ENCODE assay signal across 1 cellular context in genomic region chr4:121696641-121697461, GRCh38.
TF ChIP-seq lines count a peak whose summit lies in the region.

Gene ANXA5, minus strand, starts transcription at chr4:121696980. Its CDS starts 391 bp downstream, at chr4:121696589.

TF ChIP-seq in HepG2, 621 proteins besides CTCF, POLR2A, EP300 and RAD21 (continued from another document and continues in another):
- TF ChIP-seq ZNF687 (CRISPR knock-in tag; IDR thresholded peaks at IDR 0.05) (peak; percentile 80), HMG20A (CRISPR knock-in tag; IDR thresholded peaks at IDR 0.05; ENCODE audit: borderline replicate concordance) (no peak), RARA (CRISPR knock-in tag; IDR thresholded peaks at IDR 0.05) (no peak; the same call in 1 of the 2 replicates), PHB2 (IDR thresholded peaks at IDR 0.05; ENCODE audit: partially characterized antibody) (no peak), IKZF1 (IDR thresholded peaks at IDR 0.05) (no peak), REPIN1 (CRISPR knock-in tag; IDR thresholded peaks at IDR 0.05; ENCODE audit: borderline replicate concordance, low read depth) (peak; percentile 54; the same call in 1 of the 2 replicates), NR3C1 (CRISPR knock-in tag; IDR thresholded peaks at IDR 0.05) (no peak), ZNF510 (CRISPR knock-in tag; IDR thresholded peaks at IDR 0.05; ENCODE audit: low read depth) (0 out of 2 replicates have a peak, but pooled peaks have one; percentile 55), ZNF180 (CRISPR knock-in tag; IDR thresholded peaks at IDR 0.05; ENCODE audit: borderline replicate concordance, low read depth) (no peak), YEATS4 (CRISPR knock-in tag; IDR thresholded peaks at IDR 0.05; ENCODE audit: borderline replicate concordance) (0 out of 2 replicates have a peak, but pooled peaks have one; percentile 60), TFDP2 (CRISPR knock-in tag; IDR thresholded peaks at IDR 0.05) (0 out of 2 replicates have a peak, but pooled peaks have one; percentile 23), ZNF383 (CRISPR knock-in tag; IDR thresholded peaks at IDR 0.05; ENCODE audit: borderline replicate concordance) (0 out of 2 replicates have a peak, but pooled peaks have one; percentile 38), LCORL (IDR thresholded peaks at IDR 0.05) (no peak), LCORL (CRISPR knock-in tag; IDR thresholded peaks at IDR 0.05) (peak; percentile 45; the same call in 1 of the 2 replicates), ZNF44 (CRISPR knock-in tag; IDR thresholded peaks at IDR 0.05) (0 out of 2 replicates have a peak, but pooled peaks have one; percentile 88), MIER2 (CRISPR knock-in tag; IDR thresholded peaks at IDR 0.05) (peak; percentile 80), ARNT2 (CRISPR knock-in tag; IDR thresholded peaks at IDR 0.05; ENCODE audit: low read depth) (0 out of 2 replicates have a peak, but pooled peaks have one; percentile 17), RBM39 (IDR thresholded peaks at IDR 0.05; ENCODE audit: low read depth, low read length, poor library complexity, severe bottlenecking) (peak; percentile 45), CREB3 (CRISPR knock-in tag; IDR thresholded peaks at IDR 0.05) (no peak), ZNF224 (CRISPR knock-in tag; IDR thresholded peaks at IDR 0.05) (no peak), ZNF598 (CRISPR knock-in tag; IDR thresholded peaks at IDR 0.05; ENCODE audit: borderline replicate concordance) (0 out of 2 replicates have a peak, but pooled peaks have one; percentile 40), ZNF607 (CRISPR knock-in tag; IDR thresholded peaks at IDR 0.05; ENCODE audit: borderline replicate concordance) (0 out of 2 replicates have a peak, but pooled peaks have one; percentile 14), ZNF615 (CRISPR knock-in tag; IDR thresholded peaks at IDR 0.05; ENCODE audit: borderline replicate concordance) (0 out of 2 replicates have a peak, but pooled peaks have one; percentile 28), DMAP1 (CRISPR knock-in tag; IDR thresholded peaks at IDR 0.05) (peak; percentile 57), HNRNPUL1 (IDR thresholded peaks at IDR 0.05; ENCODE audit: low read depth, low read length) (no peak), REST (IDR thresholded peaks at IDR 0.05; ENCODE audit: borderline replicate concordance in 1 of 2, low read depth in 1 of 2, low read length in 2 of 2) (peak; percentile 32 to 89), ZNF136 (CRISPR knock-in tag; IDR thresholded peaks at IDR 0.05; ENCODE audit: low read depth) (0 out of 2 replicates have a peak, but pooled peaks have one; percentile 64), ZNF34 (CRISPR knock-in tag; IDR thresholded peaks at IDR 0.05; ENCODE audit: borderline replicate concordance) (peak; percentile 92; the same call in 1 of the 2 replicates), SMAD9 (CRISPR knock-in tag; IDR thresholded peaks at IDR 0.05) (0 out of 2 replicates have a peak, but pooled peaks have one; percentile 69), SKI (IDR thresholded peaks at IDR 0.05; ENCODE audit: partially characterized antibody) (peak; percentile 47), ELF3 (CRISPR knock-in tag; IDR thresholded peaks at IDR 0.05) (0 out of 2 replicates have a peak, but pooled peaks have one; percentile 0), ZSCAN20 (CRISPR knock-in tag; IDR thresholded peaks at IDR 0.05; ENCODE audit: borderline replicate concordance) (peak; percentile 75; the same call in 1 of the 2 replicates), THAP11 (CRISPR knock-in tag; IDR thresholded peaks at IDR 0.05) (0 out of 2 replicates have a peak, but pooled peaks have one; percentile 18), ZNF230 (CRISPR knock-in tag; IDR thresholded peaks at IDR 0.05) (peak; percentile 67; the same call in 1 of the 2 replicates), BCL6 (CRISPR knock-in tag; IDR thresholded peaks at IDR 0.05) (0 out of 2 replicates have a peak, but pooled peaks have one; percentile 7), ZNF552 (CRISPR knock-in tag; IDR thresholded peaks at IDR 0.05; ENCODE audit: borderline replicate concordance) (no peak), CEBPB (IDR thresholded peaks at IDR 0.05; ENCODE audit: borderline replicate concordance, low read depth, low read length) (no peak), SMARCE1 (IDR thresholded peaks at IDR 0.05; ENCODE audit: borderline replicate concordance) (no peak)
- TF ChIP-seq, protein P1, sequence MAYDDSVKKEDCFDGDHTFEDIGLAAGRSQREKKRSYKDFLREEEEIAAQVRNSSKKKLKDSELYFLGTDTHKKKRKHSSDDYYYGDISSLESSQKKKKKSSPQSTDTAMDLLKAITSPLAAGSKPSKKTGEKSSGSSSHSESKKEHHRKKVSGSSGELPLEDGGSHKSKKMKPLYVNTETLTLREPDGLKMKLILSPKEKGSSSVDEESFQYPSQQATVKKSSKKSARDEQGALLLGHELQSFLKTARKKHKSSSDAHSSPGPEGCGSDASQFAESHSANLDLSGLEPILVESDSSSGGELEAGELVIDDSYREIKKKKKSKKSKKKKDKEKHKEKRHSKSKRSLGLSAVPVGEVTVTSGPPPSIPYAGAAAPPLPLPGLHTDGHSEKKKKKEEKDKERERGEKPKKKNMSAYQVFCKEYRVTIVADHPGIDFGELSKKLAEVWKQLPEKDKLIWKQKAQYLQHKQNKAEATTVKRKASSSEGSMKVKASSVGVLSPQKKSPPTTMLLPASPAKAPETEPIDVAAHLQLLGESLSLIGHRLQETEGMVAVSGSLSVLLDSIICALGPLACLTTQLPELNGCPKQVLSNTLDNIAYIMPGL (CRISPR knock-in tag; IDR thresholded peaks at IDR 0.05; ENCODE audit: borderline replicate concordance in 1 of 2, low read depth in 1 of 2), result peak; percentile 3 to 43; a peak in 3 of 4 replicates
- TF ChIP-seq, protein P2, sequence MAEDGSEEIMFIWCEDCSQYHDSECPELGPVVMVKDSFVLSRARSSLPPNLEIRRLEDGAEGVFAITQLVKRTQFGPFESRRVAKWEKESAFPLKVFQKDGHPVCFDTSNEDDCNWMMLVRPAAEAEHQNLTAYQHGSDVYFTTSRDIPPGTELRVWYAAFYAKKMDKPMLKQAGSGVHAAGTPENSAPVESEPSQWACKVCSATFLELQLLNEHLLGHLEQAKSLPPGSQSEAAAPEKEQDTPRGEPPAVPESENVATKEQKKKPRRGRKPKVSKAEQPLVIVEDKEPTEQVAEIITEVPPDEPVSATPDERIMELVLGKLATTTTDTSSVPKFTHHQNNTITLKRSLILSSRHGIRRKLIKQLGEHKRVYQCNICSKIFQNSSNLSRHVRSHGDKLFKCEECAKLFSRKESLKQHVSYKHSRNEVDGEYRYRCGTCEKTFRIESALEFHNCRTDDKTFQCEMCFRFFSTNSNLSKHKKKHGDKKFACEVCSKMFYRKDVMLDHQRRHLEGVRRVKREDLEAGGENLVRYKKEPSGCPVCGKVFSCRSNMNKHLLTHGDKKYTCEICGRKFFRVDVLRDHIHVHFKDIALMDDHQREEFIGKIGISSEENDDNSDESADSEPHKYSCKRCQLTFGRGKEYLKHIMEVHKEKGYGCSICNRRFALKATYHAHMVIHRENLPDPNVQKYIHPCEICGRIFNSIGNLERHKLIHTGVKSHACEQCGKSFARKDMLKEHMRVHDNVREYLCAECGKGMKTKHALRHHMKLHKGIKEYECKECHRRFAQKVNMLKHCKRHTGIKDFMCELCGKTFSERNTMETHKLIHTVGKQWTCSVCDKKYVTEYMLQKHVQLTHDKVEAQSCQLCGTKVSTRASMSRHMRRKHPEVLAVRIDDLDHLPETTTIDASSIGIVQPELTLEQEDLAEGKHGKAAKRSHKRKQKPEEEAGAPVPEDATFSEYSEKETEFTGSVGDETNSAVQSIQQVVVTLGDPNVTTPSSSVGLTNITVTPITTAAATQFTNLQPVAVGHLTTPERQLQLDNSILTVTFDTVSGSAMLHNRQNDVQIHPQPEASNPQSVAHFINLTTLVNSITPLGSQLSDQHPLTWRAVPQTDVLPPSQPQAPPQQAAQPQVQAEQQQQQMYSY (CRISPR knock-in tag; IDR thresholded peaks at IDR 0.05), result 0 out of 2 replicates have a peak, but pooled peaks have one; percentile 22
- TF ChIP-seq, protein P3, sequence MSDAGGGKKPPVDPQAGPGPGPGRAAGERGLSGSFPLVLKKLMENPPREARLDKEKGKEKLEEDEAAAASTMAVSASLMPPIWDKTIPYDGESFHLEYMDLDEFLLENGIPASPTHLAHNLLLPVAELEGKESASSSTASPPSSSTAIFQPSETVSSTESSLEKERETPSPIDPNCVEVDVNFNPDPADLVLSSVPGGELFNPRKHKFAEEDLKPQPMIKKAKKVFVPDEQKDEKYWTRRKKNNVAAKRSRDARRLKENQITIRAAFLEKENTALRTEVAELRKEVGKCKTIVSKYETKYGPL (CRISPR knock-in tag; IDR thresholded peaks at IDR 0.05), result 0 out of 2 replicates have a peak, but pooled peaks have one; percentile 22
- TF ChIP-seq, protein P4, sequence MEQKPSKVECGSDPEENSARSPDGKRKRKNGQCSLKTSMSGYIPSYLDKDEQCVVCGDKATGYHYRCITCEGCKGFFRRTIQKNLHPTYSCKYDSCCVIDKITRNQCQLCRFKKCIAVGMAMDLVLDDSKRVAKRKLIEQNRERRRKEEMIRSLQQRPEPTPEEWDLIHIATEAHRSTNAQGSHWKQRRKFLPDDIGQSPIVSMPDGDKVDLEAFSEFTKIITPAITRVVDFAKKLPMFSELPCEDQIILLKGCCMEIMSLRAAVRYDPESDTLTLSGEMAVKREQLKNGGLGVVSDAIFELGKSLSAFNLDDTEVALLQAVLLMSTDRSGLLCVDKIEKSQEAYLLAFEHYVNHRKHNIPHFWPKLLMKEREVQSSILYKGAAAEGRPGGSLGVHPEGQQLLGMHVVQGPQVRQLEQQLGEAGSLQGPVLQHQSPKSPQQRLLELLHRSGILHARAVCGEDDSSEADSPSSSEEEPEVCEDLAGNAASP (CRISPR knock-in tag; IDR thresholded peaks at IDR 0.05; ENCODE audit: borderline replicate concordance), result 0 out of 2 replicates have a peak, but pooled peaks have one; percentile 37
- TF ChIP-seq, protein P5, sequence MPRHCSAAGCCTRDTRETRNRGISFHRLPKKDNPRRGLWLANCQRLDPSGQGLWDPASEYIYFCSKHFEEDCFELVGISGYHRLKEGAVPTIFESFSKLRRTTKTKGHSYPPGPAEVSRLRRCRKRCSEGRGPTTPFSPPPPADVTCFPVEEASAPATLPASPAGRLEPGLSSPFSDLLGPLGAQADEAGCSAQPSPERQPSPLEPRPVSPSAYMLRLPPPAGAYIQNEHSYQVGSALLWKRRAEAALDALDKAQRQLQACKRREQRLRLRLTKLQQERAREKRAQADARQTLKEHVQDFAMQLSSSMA (CRISPR knock-in tag; IDR thresholded peaks at IDR 0.05), result peak; percentile 13; the same call in 1 of the 2 replicates
